In genomic region chrX:123450217-123450616, GRCh38 we compare ENCODE assay signal across 10 cellular contexts.
DNase-seq lines count a peak whose midpoint lies in the region; ATAC-seq and TF ChIP-seq lines count a peak whose summit lies in the region.
"Had no signal": no experiment of that assay in that cellular context is flagged by ENCODE, and none has a peak within 500 bp of the region (broad histone marks: within the 10 kb centered on the region; RNA-seq: fewer than 3 reads in every experiment).

No MANE protein-coding gene starts in this region.

- H3K27ac ChIP-seq in heart right ventricle (no peak overlapping the region), vagina (no peak overlapping the region), coronary artery (no peak overlapping the region)
- H3K27ac ChIP-seq: Peyer's patch had no signal

- intact Hi-C loops in heart right ventricle (cut with DNase I) (no loop called here), Right ventricle myocardium superior (cut with DNase I) (no loop called here), vagina (cut with DNase I) (no loop called here)

- H3K27me3 ChIP-seq in heart right ventricle = no peaks in the 10 kb centered on the region
- no peaks in the 10 kb centered on the region for H3K27me3 ChIP-seq in vagina
- H3K27me3 ChIP-seq: Peyer's patch had no signal

- ATAC-seq in heart right ventricle (no peak), Right ventricle myocardium superior (ENCODE audit: poor library complexity) (no peak)

- H3K4me1 ChIP-seq in heart right ventricle (peaks cover 0 to 5% (median 0%) of the 10 kb centered on the region in 9 donors), vagina (no peaks in the 10 kb centered on the region)
- H3K4me1 ChIP-seq: Peyer's patch had no signal

- TF ChIP-seq POLR2A in vagina (IDR thresholded peaks at IDR 0.05) = no peak

- WGBS in heart right ventricle, 2 donors = 40 to 44% methylated on average over 3 of the region's 3 CpGs

- no peaks in the 10 kb centered on the region for H3K36me3 ChIP-seq in heart right ventricle
- H3K36me3 ChIP-seq in vagina = no peaks in the 10 kb centered on the region
- H3K36me3 ChIP-seq: Peyer's patch had no signal

- DNase-seq in heart right ventricle (no peak), Right ventricle myocardium superior (no peak), NCI-H82 (lab: John Stamatoyannopoulos, UW) (peak; percentile 14), fibroblast of pulmonary artery (ENCODE audit: low read depth) (peak; percentile 16), vagina (ENCODE audit: extremely low spot score in 2 of 2) (no peak), coronary artery (ENCODE audit: low spot score) (no peak)
- no peak for DNase-seq in activated CD4-positive, CD25-positive, alpha-beta regulatory T cell (lab: John Stamatoyannopoulos, UW)
- no peak for DNase-seq in stimulated activated naive CD4-positive, alpha-beta T cell treated with Interleukin-2 at 50 U/mL for 16 hours (lab: John Stamatoyannopoulos, UW)
- DNase-seq: activated gamma-delta T cell, Peyer's patch had no signal

- H3K4me3 ChIP-seq in heart right ventricle (no peak overlapping the region), fibroblast of pulmonary artery (replicated peaks; ENCODE audit: low read depth, low read length) (no peak overlapping the region), vagina (no peak overlapping the region), coronary artery (no peak overlapping the region)
- H3K4me3 ChIP-seq: Peyer's patch had no signal

- TF ChIP-seq CTCF in heart right ventricle (IDR thresholded peaks at IDR 0.05) (peak in 7 of 9 donors; percentile 21 to 46 (median 36)), fibroblast of pulmonary artery (IDR thresholded peaks at IDR 0.05; ENCODE audit: low read length, missing control alignments) (peak; percentile 47), vagina (IDR thresholded peaks at IDR 0.05) (no peak), coronary artery (IDR thresholded peaks at IDR 0.05) (no peak)

- H3K9me3 ChIP-seq in heart right ventricle (no peaks in the 10 kb centered on the region), vagina (no peaks in the 10 kb centered on the region)
- H3K9me3 ChIP-seq: Peyer's patch had no signal

Comparison
In these comparisons a context has a peak if more than half of its experiments do, and no peak if none do; other contexts are left out.
1. DNase-seq: peak in NCI-H82 (single experiment) and fibroblast of pulmonary artery (single experiment); none in heart right ventricle (0 of 2), Right ventricle myocardium superior (single experiment), activated CD4-positive, CD25-positive, alpha-beta regulatory T cell (0 of 4), vagina (0 of 2), coronary artery (single experiment) and stimulated activated naive CD4-positive, alpha-beta T cell treated with Interleukin-2 at 50 U/mL for 16 hours (single experiment).
2. CTCF ChIP-seq: peak in heart right ventricle (7 of 9) and fibroblast of pulmonary artery (single experiment); none in vagina (0 of 3) and coronary artery (single experiment).